In genomic region chr11:66322732-66323427, GRCh38 we compare ENCODE assay signal across 15 cellular contexts. TPM values are rescaled to one million over a fixed set of nuclear protein-coding genes. Genes with fewer than 3 reads are reported as not detected.
DNase-seq lines count a peak whose midpoint lies in the region; ATAC-seq and TF ChIP-seq lines count a peak whose summit lies in the region.
"Had no signal": no experiment of that assay in that cellular context is flagged by ENCODE, and none has a peak within 500 bp of the region (broad histone marks: within the 10 kb centered on the region; RNA-seq: fewer than 3 reads in every experiment).

No MANE protein-coding gene starts in this region.

- H3K4me3 Mint-ChIP-seq in T-cell: no peak overlapping the region
- H3K4me3 Mint-ChIP-seq in effector memory CD8-positive, alpha-beta T cell: no peak overlapping the region

- H3K27ac ChIP-seq in gastroesophageal sphincter (peak overlapping the region in 2 of 4 donors; percentile 43 to 58), osteoblast (ENCODE audit: low read depth, low read length) (peak overlapping the region; percentile 47)
- H3K27ac ChIP-seq: cardiac muscle cell, thoracic aorta had no signal

- H3K36me3 Mint-ChIP-seq in T-cell: no peaks in the 10 kb centered on the region
- peaks cover 4% of the 10 kb centered on the region for H3K36me3 Mint-ChIP-seq in effector memory CD8-positive, alpha-beta T cell (ENCODE audit: insufficient read depth)

- peaks cover 0 to 4% (median 0%) of the 10 kb centered on the region in 3 donors for H3K9me3 Mint-ChIP-seq in T-cell
- H3K9me3 Mint-ChIP-seq in effector memory CD8-positive, alpha-beta T cell: no peaks in the 10 kb centered on the region

- DNase-seq in AG20443 (ENCODE audit: low spot score) (peak; percentile 70), T-cell (no peak), osteoblast (ENCODE audit: insufficient read length, low spot score, missing footprints) (peak; percentile 95), NCI-H345 treated with DMSO at 0.1 percent for 48 hours (lab: John Stamatoyannopoulos, UW; ENCODE audit: unreplicated experiment) (no peak), NCI-H2081 (lab: John Stamatoyannopoulos, UW) (no peak), NCI-H2171 (lab: John Stamatoyannopoulos, UW) (no peak)
- no peak for DNase-seq in effector memory CD8-positive, alpha-beta T cell
- DNase-seq: activated effector memory CD4-positive, alpha-beta T cell treated with Interleukin-2 at 50 U/mL for 16 hours; mammary epithelial cell; NCI-H1092 had no signal

- CTCF ChIA-PET in T-cell (lab: Charles Lee): no interaction called here

- H3K27me3 Mint-ChIP-seq in T-cell: no peaks in the 10 kb centered on the region
- no peaks in the 10 kb centered on the region for H3K27me3 Mint-ChIP-seq in effector memory CD8-positive, alpha-beta T cell

- TF ChIP-seq EP300 in gastroesophageal sphincter (IDR thresholded peaks at IDR 0.05): no peak

- H4K20me1 ChIP-seq in osteoblast (ENCODE audit: insufficient read depth, low read length): no peaks in the 10 kb centered on the region

- no peak overlapping the region for H3K4me2 ChIP-seq in osteoblast (ENCODE audit: insufficient read depth, low read length)

- H3K9me3 ChIP-seq in gastroesophageal sphincter: no peaks in the 10 kb centered on the region
- H3K9me3 ChIP-seq in osteoblast (ENCODE audit: low read depth, low read length): no peaks in the 10 kb centered on the region
- H3K9me3 ChIP-seq: thoracic aorta had no signal

- TF ChIP-seq CTCF in gastroesophageal sphincter (IDR thresholded peaks at IDR 0.05) (no peak), osteoblast (IDR thresholded peaks at IDR 0.05; ENCODE audit: extremely low read depth, low read depth, low read length) (no peak)

- H3K27me3 ChIP-seq in gastroesophageal sphincter: no peaks in the 10 kb centered on the region
- no peaks in the 10 kb centered on the region for H3K27me3 ChIP-seq in osteoblast (ENCODE audit: insufficient read depth, low read length)
- H3K27me3 ChIP-seq: cardiac muscle cell had no signal

- peak overlapping the region; percentile 71 for H2AFZ ChIP-seq in osteoblast (ENCODE audit: low read length)

- 64 to 73% methylated on average over 6 of the region's 11 CpGs for WGBS in gastroesophageal sphincter (ENCODE audit: low coverage in 1 of 2), 2 donors

- ATAC-seq in T-cell (replicated peaks in 1 of 4): no peak
- peak; percentile 78 for ATAC-seq in gastroesophageal sphincter
- ATAC-seq in effector memory CD8-positive, alpha-beta T cell (replicated peaks): no peak
- ATAC-seq: GM12878 had no signal

- H3K4me1 ChIP-seq in gastroesophageal sphincter: peaks cover 0 to 44% (median 28%) of the 10 kb centered on the region in 3 donors
- H3K4me1 ChIP-seq in osteoblast (ENCODE audit: insufficient read depth, low read length): peaks cover 59% of the 10 kb centered on the region

- TF ChIP-seq POLR2A in gastroesophageal sphincter (IDR thresholded peaks at IDR 0.05): no peak

- H3K36me3 ChIP-seq in gastroesophageal sphincter (no peaks in the 10 kb centered on the region), osteoblast (ENCODE audit: insufficient read depth, low read length) (no peaks in the 10 kb centered on the region)
- H3K36me3 ChIP-seq: cardiac muscle cell, thoracic aorta had no signal

- POLR2A ChIA-PET in T-cell (lab: Charles Lee): no interaction called here

- H3K27ac Mint-ChIP-seq in T-cell: peak overlapping the region; percentile 28 to 87
- H3K27ac Mint-ChIP-seq in effector memory CD8-positive, alpha-beta T cell: no peak overlapping the region

- H3K4me3 ChIP-seq in gastroesophageal sphincter (no peak overlapping the region), osteoblast (ENCODE audit: insufficient read depth, low read length) (no peak overlapping the region)
- H3K4me3 ChIP-seq: cardiac muscle cell, GM12878, thoracic aorta had no signal

- H3K4me1 Mint-ChIP-seq in T-cell: peaks cover 59 to 72% (median 61%) of the 10 kb centered on the region in 3 donors
- H3K4me1 Mint-ChIP-seq in effector memory CD8-positive, alpha-beta T cell (ENCODE audit: low read depth in 2 of 2): peaks cover 29 to 43% of the 10 kb centered on the region in 2 donors

- H3K79me2 ChIP-seq in osteoblast (ENCODE audit: insufficient read depth, low read length): no peaks in the 10 kb centered on the region

RNA-seq across cellular contexts. Expression of gene CD248, which starts 6.0 kb away (rescaled TPM):
- total RNA-seq in T-cell (10 to 100 TPM in 2 of 5 donors, 1 to 10 TPM in 3; 2.5 to 14.7 (median 8.7) TPM), gastroesophageal sphincter (10 to 100 TPM; 23.1 to 68.2 (median 27.0) TPM), osteoblast (103 and 107 TPM in 2 replicates)

RNA-seq across cellular contexts. Expression of gene RIN1, which starts 13.4 kb away (rescaled TPM):
- 10 to 100 TPM in 2 of 5 donors, 1 to 10 TPM in 3; 5.0 to 11.7 (median 8.3) TPM for total RNA-seq in T-cell
- 1 to 10 TPM; 3.8 to 9.3 (median 4.7) TPM for total RNA-seq in gastroesophageal sphincter
- 27.1 and 31.8 TPM in 2 replicates for total RNA-seq in osteoblast

RNA-seq across cellular contexts. Expression of gene BRMS1, which starts 22.0 kb away (rescaled TPM):
- total RNA-seq in T-cell: 10 to 100 TPM; 42.9 to 58.8 (median 54.8) TPM
- total RNA-seq in gastroesophageal sphincter: 10 to 100 TPM; 26.6 to 44.2 (median 35.5) TPM
- 43.0 and 43.1 TPM in 2 replicates for total RNA-seq in osteoblast

RNA-seq across cellular contexts. Expression of gene B4GAT1, which starts 24.5 kb away (rescaled TPM):
- total RNA-seq in T-cell: 1 to 10 TPM; 4.0 to 9.2 (median 7.9) TPM
- 10 to 100 TPM; 39.7 to 62.0 (median 47.6) TPM for total RNA-seq in gastroesophageal sphincter
- 20.6 and 21.2 TPM in 2 replicates for total RNA-seq in osteoblast

RNA-seq across cellular contexts. Expression of gene TMEM151A, which starts 31.2 kb away (rescaled TPM):
- under 1 TPM in 4 of 5 donors, not detected in 1; 0.19 to 0.33 (median 0.23) TPM for total RNA-seq in T-cell
- total RNA-seq in gastroesophageal sphincter: under 1 TPM in 1 of 4 donors, not detected in 3; 0.66 TPM
- total RNA-seq in osteoblast: 0.29 and 0.36 TPM in 2 replicates
- total RNA-seq: activated CD8-positive, alpha-beta memory T cell treated with anti-CD3 and anti-CD28 coated beads for 36 hours; GM12878 had no signal

Comparison
In these comparisons a context has a peak if more than half of its experiments do, and no peak if none do; other contexts are left out.
1. DNase-seq: peak in AG20443 (single experiment) and osteoblast (single experiment); none in T-cell (0 of 34), NCI-H345 treated with DMSO at 0.1 percent for 48 hours (single experiment), NCI-H2081 (0 of 2), effector memory CD8-positive, alpha-beta T cell (0 of 3) and NCI-H2171 (single experiment).
2. H3K27ac Mint-ChIP-seq: peak in T-cell (2 of 2); none in effector memory CD8-positive, alpha-beta T cell (0 of 2).